16 cellular contexts compared by ENCODE assay signal in the genomic region with DNA sequence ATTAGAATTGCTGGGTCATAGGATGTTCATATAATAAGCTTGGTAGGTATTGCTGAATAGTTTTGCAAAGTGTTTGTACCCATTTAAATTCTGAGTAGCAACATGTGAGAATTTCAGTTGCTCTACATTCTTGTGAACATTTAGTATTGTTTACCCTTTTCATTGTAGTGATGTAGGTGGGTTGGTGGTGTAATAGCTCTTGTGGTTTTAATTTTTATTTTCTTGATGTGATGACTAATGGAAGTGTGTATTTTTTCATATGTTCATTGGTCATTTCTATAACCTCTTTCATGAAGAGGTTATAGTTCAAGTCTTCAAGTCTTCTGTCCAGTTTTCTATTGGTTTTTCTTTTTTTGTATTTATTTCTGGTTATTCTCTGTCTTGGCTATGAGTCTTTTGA. TPM values are rescaled to one million over a fixed set of nuclear protein-coding genes. Genes with fewer than 3 reads are reported as not detected.
DNase-seq lines count a peak whose midpoint lies in the region; ATAC-seq, FAIRE-seq and TF ChIP-seq lines count a peak whose summit lies in the region.
"Had no signal": no experiment of that assay in that cellular context is flagged by ENCODE, and none has a peak within 500 bp of the region (broad histone marks: within the 10 kb centered on the region; RNA-seq: fewer than 3 reads in every experiment).

No MANE protein-coding gene starts in this region.

- H3K4me1 ChIP-seq in foreskin keratinocyte = peaks cover 35% of the 10 kb centered on the region

- no peaks in the 10 kb centered on the region for H3K27me3 ChIP-seq in foreskin keratinocyte
- H3K27me3 ChIP-seq: adrenal gland, right atrium auricular region had no signal

- no peak for ATAC-seq in foreskin keratinocyte
- ATAC-seq: Panc1 had no signal

- FAIRE-seq in frontal cortex (lab: Jason Lieb, UNC) = no peak

- DNase-seq in AG10803 (ENCODE audit: low read depth) (peak; percentile 55), HCEC 1CT (peak; percentile 75), astrocyte of the spinal cord (ENCODE audit: low read depth, low spot score) (peak; percentile 32), foreskin keratinocyte (peak; percentile 12 to 35), activated gamma-delta T cell (lab: John Stamatoyannopoulos, UW) (no peak), OCI-M1 (lab: John Stamatoyannopoulos, UW) (no peak), frontal cortex (ENCODE audit: low spot score in 2 of 2) (no peak)
- DNase-seq in activated CD4-positive, alpha-beta T cell treated with anti-CD3 and anti-CD28 coated beads for 48 hours = no peak
- DNase-seq: activated CD4-positive, alpha-beta T cell treated with anti-CD3 and anti-CD28 coated beads, Interleukin-2, amount 10 ng/mL, durations not matched to agents 24 days and 14 days; adrenal gland; DMS 273 treated with DMSO at 0.1 percent for 48 hours; NCI-H2107; NCI-H748 treated with DMSO at 0.1 percent for 48 hours; stimulated activated CD4-positive, alpha-beta T cell treated with anti-CD3 and anti-CD28 coated beads, Interleukin-1b, Interleukin-23, amount 100 ng/mL, for 48 hours had no signal

- in situ Hi-C loops in astrocyte of the spinal cord (cut with HindIII; ENCODE audit: low sequenced_read_pairs) = no loop called here

- no peak overlapping the region for H3K4me3 ChIP-seq in AG10803 (ENCODE audit: low read length)
- H3K4me3 ChIP-seq in astrocyte of the spinal cord (ENCODE audit: low read depth, low read length) = no peak overlapping the region
- H3K4me3 ChIP-seq: adrenal gland, right atrium auricular region had no signal

- TF ChIP-seq CTCF in AG10803 (conservative IDR thresholded peaks at IDR 0.05; ENCODE audit: low read length) (no peak), astrocyte of the spinal cord (IDR thresholded peaks at IDR 0.05; ENCODE audit: low read depth, low read length) (no peak), foreskin keratinocyte (conservative IDR thresholded peaks at IDR 0.05) (no peak)

- no peak overlapping the region for H3K27ac ChIP-seq in foreskin keratinocyte
- H3K27ac ChIP-seq: adrenal gland, right atrium auricular region had no signal

RNA-seq across cellular contexts. Expression of a gene that starts 34.4 kb away (rescaled TPM):
- total RNA-seq in foreskin keratinocyte = 38.8 and 43.4 TPM in 2 replicates
- 13.4 and 13.5 TPM in 2 replicates for polyA plus RNA-seq in foreskin keratinocyte
- total RNA-seq in frontal cortex = 51.0 TPM

Comparison
In these comparisons a context has a peak if more than half of its experiments do, and no peak if none do; other contexts are left out.
1. DNase-seq: peak in AG10803 (single experiment), HCEC 1CT (single experiment), astrocyte of the spinal cord (single experiment) and foreskin keratinocyte (2 of 2); none in activated gamma-delta T cell (single experiment), activated CD4-positive, alpha-beta T cell treated with anti-CD3 and anti-CD28 coated beads for 48 hours (single experiment), OCI-M1 (single experiment) and frontal cortex (0 of 2).